In the genomic region with DNA sequence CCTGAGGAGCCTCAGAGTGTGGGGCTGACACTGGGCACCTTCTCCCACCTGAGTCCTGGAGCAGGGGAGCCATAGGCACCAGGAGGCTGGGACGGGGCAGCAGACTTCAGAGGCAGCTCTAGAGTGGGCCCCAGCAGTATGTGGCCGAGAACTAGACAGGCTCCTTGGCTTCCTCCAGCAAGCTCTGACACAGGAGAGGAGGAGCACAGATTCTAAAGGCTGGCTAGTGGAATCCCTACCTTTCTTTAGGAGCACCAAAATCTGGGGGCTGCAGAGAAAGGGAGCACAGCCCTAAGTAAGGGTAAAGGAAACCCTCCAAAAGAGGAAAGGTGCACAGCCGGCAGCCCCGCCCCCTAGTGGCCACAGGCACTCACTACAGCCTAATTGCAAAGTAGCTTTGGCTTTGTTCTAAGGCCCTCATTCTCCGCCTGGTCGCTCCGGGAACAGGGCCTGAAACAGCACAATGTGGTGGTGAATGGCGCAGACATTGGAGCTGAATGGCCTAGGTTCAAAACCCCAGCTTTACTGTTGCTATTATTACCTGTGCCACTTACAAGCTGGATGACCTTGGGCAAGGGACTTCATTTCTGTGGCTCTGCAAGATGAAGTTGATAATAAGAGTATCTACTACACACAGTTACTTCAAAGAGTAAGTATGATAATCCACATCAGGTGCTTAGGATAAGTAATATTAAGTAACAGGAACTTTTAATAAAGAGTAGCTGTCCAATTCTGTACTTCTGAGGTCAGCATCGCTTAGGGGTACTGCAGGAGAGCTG, we compare ENCODE assay signal across 8 cellular contexts. TPM values are rescaled to one million over a fixed set of nuclear protein-coding genes. Genes with fewer than 3 reads are reported as not detected.
A peak's percentile ranks its signal among the peaks of the same experiment; 100 is the strongest.
DNase-seq lines count a peak whose midpoint lies in the region; ATAC-seq, FAIRE-seq and TF ChIP-seq lines count a peak whose summit lies in the region.

No MANE protein-coding gene starts in this region.

- CTCF ChIA-PET in CD8-positive, alpha-beta T cell (lab: Charles Lee), result interaction anchor here (0.6 to 6.0 kb wide), 48 partner anchors 8 to 1669 kb away, joined by 3 to 95 read pairs (median 4); a partner anchor contains a TSS

- no peaks in the 10 kb centered on the region for H3K27me3 ChIP-seq in CD8-positive, alpha-beta T cell (ENCODE audit: insufficient read depth, low read length)
- H3K27me3 ChIP-seq in stomach smooth muscle (ENCODE audit: control insufficient read depth in 1 of 2, insufficient read depth in 2 of 2, low read length in 2 of 2), result peaks cover 0 to 3% of the 10 kb centered on the region in 2 donors

- H3K27ac ChIP-seq in CD8-positive, alpha-beta T cell (ENCODE audit: low read depth, low read length), result no peak overlapping the region
- peak overlapping the region; percentile 41 for H3K27ac ChIP-seq in stomach smooth muscle (ENCODE audit: low read length)

- no peaks in the 10 kb centered on the region for H3K27me3 Mint-ChIP-seq in CD8-positive, alpha-beta T cell (ENCODE audit: low read depth)
- no peaks in the 10 kb centered on the region for H3K27me3 Mint-ChIP-seq in activated T-cell treated with anti-CD3 and anti-CD28 coated beads, Interleukin-2, amount 50 U/mL, for 72 hours (ENCODE audit: low read depth)
- H3K27me3 Mint-ChIP-seq in neural crest cell (ENCODE audit: low read depth), result no peaks in the 10 kb centered on the region

- H3K4me1 Mint-ChIP-seq in CD8-positive, alpha-beta T cell (ENCODE audit: low read depth), result no peaks in the 10 kb centered on the region
- H3K4me1 Mint-ChIP-seq in activated T-cell treated with anti-CD3 and anti-CD28 coated beads, Interleukin-2, amount 50 U/mL, for 72 hours (ENCODE audit: low read depth), result no peaks in the 10 kb centered on the region
- peaks cover 23% of the 10 kb centered on the region for H3K4me1 Mint-ChIP-seq in neural crest cell

- H3K36me3 ChIP-seq in CD8-positive, alpha-beta T cell (ENCODE audit: insufficient read depth, low read length), result no peaks in the 10 kb centered on the region
- peaks cover 0 to 4% of the 10 kb centered on the region in 2 donors for H3K36me3 ChIP-seq in stomach smooth muscle (ENCODE audit: control insufficient read depth in 2 of 2, insufficient read depth in 2 of 2, low read length in 2 of 2)

- peaks cover 13% of the 10 kb centered on the region for H3K36me3 Mint-ChIP-seq in CD8-positive, alpha-beta T cell
- peaks cover 0 to 1% of the 10 kb centered on the region in 2 donors for H3K36me3 Mint-ChIP-seq in activated T-cell treated with anti-CD3 and anti-CD28 coated beads, Interleukin-2, amount 50 U/mL, for 72 hours (ENCODE audit: insufficient read depth in 2 of 2)
- no peaks in the 10 kb centered on the region for H3K36me3 Mint-ChIP-seq in neural crest cell (ENCODE audit: low read depth)

- no peak overlapping the region for H3K4me3 ChIP-seq in CD8-positive, alpha-beta T cell (ENCODE audit: low read depth, low read length)
- H3K4me3 ChIP-seq in fibroblast of pulmonary artery (replicated peaks; ENCODE audit: low read depth, low read length) (no peak overlapping the region), stomach smooth muscle (ENCODE audit: low read length in 2 of 2) (no peak overlapping the region)

- H3K4me1 ChIP-seq in CD8-positive, alpha-beta T cell (ENCODE audit: insufficient read depth, low read length), result peaks cover 4% of the 10 kb centered on the region
- peaks cover 17% of the 10 kb centered on the region for H3K4me1 ChIP-seq in stomach smooth muscle (ENCODE audit: control insufficient read depth, insufficient read depth, low read length)

- peak; percentile 92 for ATAC-seq in CD8-positive, alpha-beta T cell
- peak; percentile 43 to 60 for ATAC-seq in activated T-cell treated with anti-CD3 and anti-CD28 coated beads, Interleukin-2, amount 50 U/mL, for 72 hours (replicated peaks in 1 of 2)
- no peak for ATAC-seq in GM21360 (IDR thresholded peaks at IDR 0.05; ENCODE audit: unreplicated experiment)

- H3K4me3 Mint-ChIP-seq in CD8-positive, alpha-beta T cell, result no peak overlapping the region
- H3K4me3 Mint-ChIP-seq in activated T-cell treated with anti-CD3 and anti-CD28 coated beads, Interleukin-2, amount 50 U/mL, for 72 hours, result no peak overlapping the region
- H3K4me3 Mint-ChIP-seq in neural crest cell, result no peak overlapping the region

- H3K9me3 Mint-ChIP-seq in CD8-positive, alpha-beta T cell, result no peaks in the 10 kb centered on the region
- no peaks in the 10 kb centered on the region for H3K9me3 Mint-ChIP-seq in activated T-cell treated with anti-CD3 and anti-CD28 coated beads, Interleukin-2, amount 50 U/mL, for 72 hours
- H3K9me3 Mint-ChIP-seq in neural crest cell, result no peaks in the 10 kb centered on the region

- H3K9me3 ChIP-seq in CD8-positive, alpha-beta T cell (ENCODE audit: low read length), result no peaks in the 10 kb centered on the region
- no peaks in the 10 kb centered on the region for H3K9me3 ChIP-seq in stomach smooth muscle (ENCODE audit: control insufficient read depth in 2 of 2, low read length in 2 of 2)

- FAIRE-seq in HTR-8/SVneo (lab: Jason Lieb, UNC), result no peak

- no peak overlapping the region for H3K27ac Mint-ChIP-seq in CD8-positive, alpha-beta T cell
- H3K27ac Mint-ChIP-seq in activated T-cell treated with anti-CD3 and anti-CD28 coated beads, Interleukin-2, amount 50 U/mL, for 72 hours, result no peak overlapping the region
- H3K27ac Mint-ChIP-seq in neural crest cell (ENCODE audit: unreplicated experiment), result no peak overlapping the region

- peak; percentile 97 for TF ChIP-seq CTCF in CD8-positive, alpha-beta T cell (IDR thresholded peaks at IDR 0.05)
- TF ChIP-seq CTCF in fibroblast of pulmonary artery (IDR thresholded peaks at IDR 0.05; ENCODE audit: low read length, missing control alignments) (peak; percentile 93), neural crest cell (conservative IDR thresholded peaks at IDR 0.05) (peak; percentile 97)

- DNase-seq in CD8-positive, alpha-beta T cell, result peak; percentile 38 to 84 (median 60)
- DNase-seq in HTR-8/SVneo (ENCODE audit: insufficient read length, low spot score) (peak; percentile 48), RPMI7951 (ENCODE audit: low read depth) (peak; percentile 45), fibroblast of pulmonary artery (ENCODE audit: low read depth) (peak; percentile 59), neural crest cell (ENCODE audit: low read depth, low spot score) (peak; percentile 79)
- DNase-seq in activated T-cell treated with anti-CD3 and anti-CD28 coated beads, Interleukin-2, amount 50 U/mL, for 72 hours, result peak; percentile 55 to 72

- peak overlapping the region in 1 of 2 donors; percentile 29 for H3K9ac ChIP-seq in stomach smooth muscle (ENCODE audit: low read length in 2 of 2)

- intact Hi-C loops in CD8-positive, alpha-beta T cell (cut with DNase I, micrococcal nuclease), result loop anchor here (1.0 to 10.0 kb wide), 7 partner anchors 26 to 656 kb away; a partner anchor contains a TSS

- POLR2A ChIA-PET in CD8-positive, alpha-beta T cell (lab: Charles Lee), result interaction anchor here (0.7 to 1.1 kb wide), 2 partner anchors 148 to 445 kb away, joined by 3 read pairs; no protein-coding TSS in a partner anchor

RNA-seq across cellular contexts. Expression of a gene that starts 8.8 kb away (rescaled TPM):
- total RNA-seq in CD8-positive, alpha-beta T cell, result not detected
- total RNA-seq in RPMI7951 (2014; rRNA removed; shearing (Covaris generic)), result not detected in 2 replicates
- not detected for total RNA-seq in activated T-cell treated with anti-CD3 and anti-CD28 coated beads, Interleukin-2, amount 50 U/mL, for 72 hours
- not detected in 2 replicates for total RNA-seq in neural crest cell

RNA-seq across cellular contexts. Expression of a gene that starts 20.1 kb away (rescaled TPM):
- not detected for total RNA-seq in CD8-positive, alpha-beta T cell
- not detected in 2 replicates for total RNA-seq in RPMI7951 (2014; rRNA removed; shearing (Covaris generic))
- total RNA-seq in activated T-cell treated with anti-CD3 and anti-CD28 coated beads, Interleukin-2, amount 50 U/mL, for 72 hours, result not detected
- total RNA-seq in neural crest cell, result not detected in 2 replicates
